In genomic region chr10:68185085-68185484, GRCh38 we compare ENCODE assay signal across 23 cellular contexts. TPM values are rescaled to one million over a fixed set of nuclear protein-coding genes. Genes with fewer than 3 reads are reported as not detected.
DNase-seq lines count a peak whose midpoint lies in the region; ATAC-seq, FAIRE-seq and TF ChIP-seq lines count a peak whose summit lies in the region.
"Had no signal": no experiment of that assay in that cellular context is flagged by ENCODE, and none has a peak within 500 bp of the region (broad histone marks: within the 10 kb centered on the region; RNA-seq: fewer than 3 reads in every experiment).

No MANE protein-coding gene starts in this region.

- no peaks in the 10 kb centered on the region for H3K4me1 Mint-ChIP-seq in GM23338
- no peaks in the 10 kb centered on the region for H3K4me1 Mint-ChIP-seq in neural progenitor cell
- no peaks in the 10 kb centered on the region for H3K4me1 Mint-ChIP-seq in activated naive CD8-positive, alpha-beta T cell treated with anti-CD3 and anti-CD28 coated beads for 36 hours
- H3K4me1 Mint-ChIP-seq in CD4-positive, alpha-beta memory T cell, result no peaks in the 10 kb centered on the region
- H3K4me1 Mint-ChIP-seq: CD14-positive monocyte had no signal

- POLR2A ChIA-PET in K562 (lab: Yijun Ruan, JAX), result no interaction called here
- POLR2A ChIA-PET in CD4-positive, alpha-beta memory T cell (lab: Charles Lee; ENCODE audit: partially characterized antibody), result no interaction called here

- no peak overlapping the region for H3K4me3 ChIP-seq in GM23338
- no peak overlapping the region for H3K4me3 ChIP-seq in K562
- H3K4me3 ChIP-seq in hepatocyte, result no peak overlapping the region
- no peak overlapping the region for H3K4me3 ChIP-seq in neural progenitor cell
- H3K4me3 ChIP-seq in CD4-positive, alpha-beta memory T cell (ENCODE audit: low read length in 2 of 2), result no peak overlapping the region
- H3K4me3 ChIP-seq: A549; BLaER1 treated with 17β-estradiol and CSF1 and Interleukin-3, amounts not matched to agents 10 nM and 100 nM had no signal

- peak overlapping the region; percentile 90; the same call in 1 of the 2 replicates for H2AFZ ChIP-seq in GM23338
- no peak overlapping the region for H2AFZ ChIP-seq in K562 (ENCODE audit: low read depth, low read length)
- no peak overlapping the region for H2AFZ ChIP-seq in hepatocyte
- peak overlapping the region; percentile 79 for H2AFZ ChIP-seq in neural progenitor cell (replicated peaks)

- H3K4me2 ChIP-seq in GM23338 (no peak overlapping the region), K562 (ENCODE audit: insufficient read depth, low read length) (no peak overlapping the region), hepatocyte (peak overlapping the region; percentile 44), neural progenitor cell (no peak overlapping the region)
- H3K4me2 ChIP-seq: A549; BLaER1 treated with 17β-estradiol and CSF1 and Interleukin-3, amounts not matched to agents 10 nM and 100 nM had no signal

- no peaks in the 10 kb centered on the region for H3K27me3 Mint-ChIP-seq in GM23338 (ENCODE audit: insufficient read depth, low read depth, poor library complexity)
- peaks cover 2% of the 10 kb centered on the region for H3K27me3 Mint-ChIP-seq in neural progenitor cell (ENCODE audit: insufficient read depth, low read depth)
- peaks cover 29% of the 10 kb centered on the region for H3K27me3 Mint-ChIP-seq in activated naive CD8-positive, alpha-beta T cell treated with anti-CD3 and anti-CD28 coated beads for 36 hours
- H3K27me3 Mint-ChIP-seq in CD4-positive, alpha-beta memory T cell, result peaks cover 13 to 20% of the 10 kb centered on the region in 2 donors

- no peaks in the 10 kb centered on the region; the same call in 2 of the 3 replicates for H3K9me3 Mint-ChIP-seq in GM23338
- H3K9me3 Mint-ChIP-seq in neural progenitor cell, result no peaks in the 10 kb centered on the region
- no peaks in the 10 kb centered on the region for H3K9me3 Mint-ChIP-seq in activated naive CD8-positive, alpha-beta T cell treated with anti-CD3 and anti-CD28 coated beads for 36 hours
- no peaks in the 10 kb centered on the region for H3K9me3 Mint-ChIP-seq in CD4-positive, alpha-beta memory T cell
- H3K9me3 Mint-ChIP-seq: CD14-positive monocyte; CD4-positive, alpha-beta T cell had no signal

- TF ChIP-seq RAD21 in K562 (CRISPR knock-in tag; conservative IDR thresholded peaks at IDR 0.05 in 1 of 2, IDR thresholded peaks at IDR 0.05 in 1 of 2), result no peak

- H3K36me3 Mint-ChIP-seq in GM23338 (ENCODE audit: low read depth) (no peaks in the 10 kb centered on the region), neural progenitor cell (no peaks in the 10 kb centered on the region)
- H3K36me3 Mint-ChIP-seq in activated naive CD8-positive, alpha-beta T cell treated with anti-CD3 and anti-CD28 coated beads for 36 hours, result no peaks in the 10 kb centered on the region
- H3K36me3 Mint-ChIP-seq in CD4-positive, alpha-beta memory T cell, result no peaks in the 10 kb centered on the region
- H3K36me3 Mint-ChIP-seq: CD14-positive monocyte had no signal

- in situ Hi-C loops in K562 (cut with MboI), result no loop called here

- intact Hi-C loops in K562 (cut with micrococcal nuclease), result no loop called here
- intact Hi-C loops in CD4-positive, alpha-beta memory T cell (cut with micrococcal nuclease), result no loop called here

- CTCF ChIA-PET in K562 (lab: Yijun Ruan, JAX; ENCODE audit: low intra/inter-chr PET ratio), result no interaction called here
- CTCF ChIA-PET in CD4-positive, alpha-beta memory T cell (lab: Charles Lee; ENCODE audit: partially characterized antibody), result no interaction called here

- TF ChIP-seq CTCF in GM23338 (conservative IDR thresholded peaks at IDR 0.05; ENCODE audit: low read depth in 2 of 2), result no peak
- no peak for TF ChIP-seq CTCF in K562 (IDR thresholded peaks at IDR 0.05 in 2 of 3, conservative IDR thresholded peaks at IDR 0.05 in 1 of 3; ENCODE audit: insufficient read depth in 2 of 3, low read depth in 1 of 3, low read length in 3 of 3)
- no peak for TF ChIP-seq CTCF in hepatocyte (IDR thresholded peaks at IDR 0.05; ENCODE audit: poor library complexity)
- TF ChIP-seq CTCF in neural progenitor cell (IDR thresholded peaks at IDR 0.05), result no peak

- no peaks in the 10 kb centered on the region for H3K4me1 ChIP-seq in GM23338 (ENCODE audit: insufficient read depth)
- H3K4me1 ChIP-seq in K562 (replicated peaks in 1 of 2; ENCODE audit: control insufficient read depth in 2 of 2, insufficient read depth in 2 of 2, low read length in 2 of 2), result no peaks in the 10 kb centered on the region
- no peaks in the 10 kb centered on the region for H3K4me1 ChIP-seq in hepatocyte (ENCODE audit: insufficient read depth)
- no peaks in the 10 kb centered on the region for H3K4me1 ChIP-seq in neural progenitor cell
- no peaks in the 10 kb centered on the region for H3K4me1 ChIP-seq in CD4-positive, alpha-beta memory T cell (ENCODE audit: insufficient read depth, low read length)
- H3K4me1 ChIP-seq: A549, BE2C had no signal

- H3K9me1 ChIP-seq in K562 (ENCODE audit: control insufficient read depth, insufficient read depth, low read length), result no peaks in the 10 kb centered on the region

- H3F3A ChIP-seq in GM23338 (replicated peaks; ENCODE audit: low read depth) (no peaks in the 10 kb centered on the region), neural progenitor cell (ENCODE audit: low read depth) (no peaks in the 10 kb centered on the region)

- H3K4me3 Mint-ChIP-seq in GM23338, result no peak overlapping the region
- no peak overlapping the region for H3K4me3 Mint-ChIP-seq in neural progenitor cell
- H3K4me3 Mint-ChIP-seq in activated naive CD8-positive, alpha-beta T cell treated with anti-CD3 and anti-CD28 coated beads for 36 hours, result no peak overlapping the region
- H3K4me3 Mint-ChIP-seq in CD4-positive, alpha-beta memory T cell, result no peak overlapping the region
- H3K4me3 Mint-ChIP-seq: CD14-positive monocyte; CD4-positive, alpha-beta T cell had no signal

- H3K9me3 ChIP-seq in K562 (replicated peaks; ENCODE audit: control insufficient read depth, insufficient read depth, low read depth, low read length), result no peaks in the 10 kb centered on the region
- no peaks in the 10 kb centered on the region for H3K9me3 ChIP-seq in hepatocyte (ENCODE audit: low read depth)
- H3K9me3 ChIP-seq in neural progenitor cell (ENCODE audit: low read depth), result no peaks in the 10 kb centered on the region
- H3K9me3 ChIP-seq in CD4-positive, alpha-beta memory T cell (ENCODE audit: control insufficient read depth in 1 of 2, low read length in 2 of 2), result no peaks in the 10 kb centered on the region
- H3K9me3 ChIP-seq: A549; BE2C; BLaER1 treated with 17β-estradiol and CSF1 and Interleukin-3, amounts not matched to agents 10 nM and 100 nM; Caco-2 had no signal

- no peak overlapping the region for H3K27ac ChIP-seq in GM23338 (ENCODE audit: low read depth)
- H3K27ac ChIP-seq in K562 (ENCODE audit: extremely low read depth, low read depth, low read length), result no peak overlapping the region
- no peak overlapping the region for H3K27ac ChIP-seq in hepatocyte
- H3K27ac ChIP-seq in neural progenitor cell, result no peak overlapping the region
- H3K27ac ChIP-seq in CD4-positive, alpha-beta memory T cell (ENCODE audit: low read depth, low read length), result no peak overlapping the region
- H3K27ac ChIP-seq: A549; BLaER1 treated with 17β-estradiol and CSF1 and Interleukin-3, amounts not matched to agents 10 nM and 100 nM had no signal

- TF ChIP-seq EP300 in K562 (IDR thresholded peaks at IDR 0.05; ENCODE audit: low read length), result no peak

- no TSS peak for BruUV-seq in K562 (replicated peaks; lab: Mats Ljungman, UMichigan)

- H3K36me3 ChIP-seq in GM23338 (ENCODE audit: insufficient read depth) (no peaks in the 10 kb centered on the region), K562 (ENCODE audit: control insufficient read depth, insufficient read depth, low read length) (no peaks in the 10 kb centered on the region), hepatocyte (replicated peaks; ENCODE audit: insufficient read depth, low read depth) (no peaks in the 10 kb centered on the region), neural progenitor cell (no peaks in the 10 kb centered on the region)
- no peaks in the 10 kb centered on the region for H3K36me3 ChIP-seq in CD4-positive, alpha-beta memory T cell (ENCODE audit: insufficient read depth, low read length)
- H3K36me3 ChIP-seq: BE2C; BLaER1 treated with 17β-estradiol and CSF1 and Interleukin-3, amounts not matched to agents 10 nM and 100 nM had no signal

- H3K79me2 ChIP-seq in GM23338 (replicated peaks; ENCODE audit: insufficient read depth) (no peaks in the 10 kb centered on the region), K562 (ENCODE audit: control insufficient read depth, insufficient read depth, low read length) (no peaks in the 10 kb centered on the region), hepatocyte (no peaks in the 10 kb centered on the region), neural progenitor cell (ENCODE audit: low read depth) (no peaks in the 10 kb centered on the region)

- FAIRE-seq in K562 (lab: Jason Lieb, UNC) (no peak), urothelium cell line (lab: Jason Lieb, UNC) (no peak)
- FAIRE-seq: A549, GM12892, H1 had no signal

- no peak overlapping the region for H3K9ac ChIP-seq in K562 (ENCODE audit: insufficient read depth in 1 of 2, low read depth in 2 of 2, low read length in 2 of 2)
- no peak overlapping the region for H3K9ac ChIP-seq in neural progenitor cell
- H3K9ac ChIP-seq: BLaER1 treated with 17β-estradiol and CSF1 and Interleukin-3, amounts not matched to agents 10 nM and 100 nM had no signal

- H3K27ac Mint-ChIP-seq in GM23338, result no peak overlapping the region
- H3K27ac Mint-ChIP-seq in neural progenitor cell, result no peak overlapping the region
- H3K27ac Mint-ChIP-seq in activated naive CD8-positive, alpha-beta T cell treated with anti-CD3 and anti-CD28 coated beads for 36 hours, result no peak overlapping the region
- H3K27ac Mint-ChIP-seq in CD4-positive, alpha-beta memory T cell, result no peak overlapping the region
- H3K27ac Mint-ChIP-seq: CD14-positive monocyte; CD4-positive, alpha-beta T cell had no signal

- no peaks in the 10 kb centered on the region for H3K27me3 ChIP-seq in GM23338 (ENCODE audit: insufficient read depth)
- H3K27me3 ChIP-seq in K562 (ENCODE audit: control insufficient read depth in 2 of 2, insufficient read depth in 2 of 2, low read length in 2 of 2), result peaks cover 6 to 11% of the 10 kb centered on the region in 2 experiments; a peak in 2 of 5 replicates
- H3K27me3 ChIP-seq in hepatocyte, result peaks cover 11% of the 10 kb centered on the region
- H3K27me3 ChIP-seq in neural progenitor cell, result no peaks in the 10 kb centered on the region
- H3K27me3 ChIP-seq in CD4-positive, alpha-beta memory T cell (ENCODE audit: insufficient read depth, low read length), result peaks cover 4% of the 10 kb centered on the region
- H3K27me3 ChIP-seq: BE2C; BLaER1 treated with 17β-estradiol and CSF1 and Interleukin-3, amounts not matched to agents 10 nM and 100 nM had no signal

- TF ChIP-seq POLR2A in K562 (conservative IDR thresholded peaks at IDR 0.05), result no peak

- H3K9me2 ChIP-seq in GM23338 (ENCODE audit: insufficient read depth), result no peaks in the 10 kb centered on the region
- H3K9me2 ChIP-seq in hepatocyte (replicated peaks; ENCODE audit: insufficient read depth), result no peaks in the 10 kb centered on the region

- ATAC-seq in GM23338, result no peak
- ATAC-seq in K562, result no peak
- ATAC-seq: A549 had no signal

- DNase-seq in GM23338 (ENCODE audit: low spot score) (no peak), K562 (ENCODE audit: extremely low read depth in 1 of 4, low spot score in 3 of 4) (no peak), hepatocyte (ENCODE audit: low spot score) (no peak), neural progenitor cell (ENCODE audit: low spot score) (no peak), urothelium cell line (ENCODE audit: low spot score) (no peak)
- no peak for DNase-seq in activated CD8-positive, alpha-beta memory T cell treated with anti-CD3 and anti-CD28 coated beads for 24 hours
- DNase-seq in activated naive CD8-positive, alpha-beta T cell treated with anti-CD3 and anti-CD28 coated beads for 36 hours, result no peak
- DNase-seq in CD4-positive, alpha-beta memory T cell, result no peak
- DNase-seq: 8988T; ACHN; AML-193; BE2C; CD4-positive, alpha-beta T cell; DMS153; DND-41; H7; HCEC 1CT had no signal

- no peaks in the 10 kb centered on the region for H4K20me1 ChIP-seq in GM23338 (replicated peaks; ENCODE audit: insufficient read depth)
- H4K20me1 ChIP-seq in K562 (replicated peaks; ENCODE audit: control insufficient read depth, insufficient read depth, low read length), result no peaks in the 10 kb centered on the region
- H4K20me1 ChIP-seq in hepatocyte (ENCODE audit: insufficient read depth, poor library complexity, severe bottlenecking), result no peaks in the 10 kb centered on the region
- no peaks in the 10 kb centered on the region for H4K20me1 ChIP-seq in neural progenitor cell (ENCODE audit: low read depth)
- H4K20me1 ChIP-seq: BLaER1 treated with 17β-estradiol and CSF1 and Interleukin-3, amounts not matched to agents 10 nM and 100 nM had no signal

- 0% methylated on average over 2 of the region's 2 CpGs for WGBS in K562 (ENCODE audit: insufficient coverage, low coverage, missing lambda C conversion rate)
- WGBS in hepatocyte (ENCODE audit: low lambda C conversion rate, missing lambda C conversion rate), result 70% methylated on average over 2 of the region's 2 CpGs

RNA-seq across cellular contexts. Expression of gene ATOH7, which starts 46.8 kb away (rescaled TPM):
- 1.2 and 1.8 TPM in 2 replicates for total RNA-seq in GM23338 (2014; rRNA removed; shearing (Covaris generic))
- polyA plus RNA-seq in GM23338 (2016; fragmentation: Nextera tagmentation; extraction: Ambion mirVana), result 0.23 TPM in 1 of 2 replicates, not detected in the other
- not detected in 2 replicates for total RNA-seq in K562 (2011; cell fraction: chromatin; rRNA removed; ENCODE audit: low replicate concordance)
- not detected in 2 replicates for total RNA-seq in K562 (2011; cell fraction: nucleolus; rRNA removed)
- 0.29 TPM in 1 of 2 replicates, not detected in the other for total RNA-seq in K562 (2011; cell fraction: nucleoplasm; rRNA removed)
- total RNA-seq in K562 (2014; rRNA removed), result 0.12 TPM in 1 of 2 replicates, not detected in the other
- total RNA-seq in K562 (2014; rRNA removed; fragmentation: Illumina TruSeq; extraction: Trizol), result not detected in 2 replicates
- not detected in 2 replicates for total RNA-seq in K562 (2015; rRNA removed; fragmentation: Illumina TruSeq; extraction: Trizol)
- total RNA-seq in K562 (2021), result not detected in 2 replicates
- polyA plus RNA-seq in K562 (2011; rRNA removed), result not detected in 2 replicates
- polyA plus RNA-seq in K562 (2011; cell fraction: cytosol; rRNA removed), result 0.06 TPM in 1 of 2 replicates, not detected in the other
- not detected in 2 replicates for polyA plus RNA-seq in K562 (2011; cell fraction: nucleus; rRNA removed)
- polyA plus RNA-seq in K562 (2012), result not detected in 2 replicates
- polyA plus RNA-seq in K562 (2014; fragmentation: Illumina TruSeq; extraction: Trizol), result not detected in 2 replicates
- polyA plus RNA-seq in K562 (2014; fragmentation: Nextera tagmentation; extraction: Ambion mirVana), result not detected
- polyA plus RNA-seq in K562 (2014; rRNA removed), result 0.20 TPM in 1 of 2 replicates, not detected in the other
- not detected in 2 replicates for polyA minus RNA-seq in K562 (2011; rRNA and poly(A)+ RNA removed)
- polyA minus RNA-seq in K562 (2011; cell fraction: cytosol; rRNA and poly(A)+ RNA removed), result not detected in 2 replicates
- polyA minus RNA-seq in K562 (2011; cell fraction: nucleus; rRNA and poly(A)+ RNA removed), result not detected in 2 replicates
- total RNA-seq in hepatocyte, result 0.17 TPM in 1 of 2 replicates, not detected in the other
- polyA plus RNA-seq in hepatocyte, result not detected in 2 replicates
- total RNA-seq in neural progenitor cell (ENCODE audit: low replicate concordance), result 0.93 TPM in 1 of 2 replicates, not detected in the other
- total RNA-seq in activated naive CD8-positive, alpha-beta T cell treated with anti-CD3 and anti-CD28 coated beads for 36 hours, result not detected
- total RNA-seq in CD4-positive, alpha-beta memory T cell, result not detected
- not detected for polyA plus RNA-seq in CD4-positive, alpha-beta memory T cell
- total RNA-seq: CD4-positive, alpha-beta T cell; H7 had no signal
- polyA plus RNA-seq: CD14-positive monocyte had no signal

Comparison
In these comparisons a context has a peak if more than half of its experiments do, and no peak if none do; other contexts are left out.
1. H2AFZ ChIP-seq: peak in GM23338 (single experiment) and neural progenitor cell (single experiment); none in K562 (single experiment) and hepatocyte (single experiment).